ENCODE assay signal across 31 cellular contexts in genomic region chrX:133794151-133794550, GRCh38.
DNase-seq lines count a peak whose midpoint lies in the region; ATAC-seq and TF ChIP-seq lines count a peak whose summit lies in the region.
"Had no signal": no experiment of that assay in that cellular context is flagged by ENCODE, and none has a peak within 500 bp of the region (broad histone marks: within the 10 kb centered on the region; RNA-seq: fewer than 3 reads in every experiment).

No MANE protein-coding gene starts in this region.

- WGBS in mammary epithelial cell (ENCODE audit: low coverage, missing lambda C conversion rate): 24% methylated on average over 3 of the region's 3 CpGs
- 18 to 39% methylated on average over 3 of the region's 3 CpGs for WGBS in tibial nerve, 2 donors

- no peaks in the 10 kb centered on the region for H3K9me3 Mint-ChIP-seq in MCF 10A (ENCODE audit: unreplicated experiment)
- H3K9me3 Mint-ChIP-seq in nephron: no peaks in the 10 kb centered on the region
- H3K9me3 Mint-ChIP-seq: activated CD4-positive, alpha-beta T cell treated with anti-CD3 and anti-CD28 coated beads, Interleukin-2, amount 10 ng/mL, durations not matched to agents 24 days and 14 days; activated naive CD4-positive, alpha-beta T cell treated with anti-CD3 and anti-CD28 coated beads, Interleukin-2, amount 50 U/mL, for 72 hours; natural killer cell treated with Interleukin-12 subunit alpha and Interleukin-12 subunit beta and Interleukin-15 and Interleukin-18, amount 100 ng/mL, for 72 hours; T-cell; WTC11 had no signal

- H3K27me3 Mint-ChIP-seq in MCF 10A (ENCODE audit: insufficient read depth, unreplicated experiment) (peaks cover 54% of the 10 kb centered on the region), nephron (ENCODE audit: low read depth) (no peaks in the 10 kb centered on the region)
- H3K27me3 Mint-ChIP-seq: activated CD4-positive, alpha-beta T cell treated with anti-CD3 and anti-CD28 coated beads, Interleukin-2, amount 10 ng/mL, durations not matched to agents 24 days and 14 days had no signal

- CTCF ChIA-PET in mammary epithelial cell (lab: Charles Lee; ENCODE audit: low non-redundant PET) (interaction anchor here (0.6 kb wide), 1 partner anchor 1292 kb away, joined by 3 read pairs; no protein-coding TSS in a partner anchor), MCF 10A (lab: Yijun Ruan, JAX) (interaction anchor here (0.5 to 4.1 kb wide), 17 partner anchors 9 to 843 kb away, joined by 3 to 65 read pairs (median 3); no protein-coding TSS in a partner anchor)

- H4K20me1 ChIP-seq in mammary epithelial cell (ENCODE audit: insufficient read depth, low read length): no peaks in the 10 kb centered on the region

- no peaks in the 10 kb centered on the region for H3K79me2 ChIP-seq in mammary epithelial cell (ENCODE audit: insufficient read depth, low read length)

- H3K4me3 ChIP-seq in mammary epithelial cell (replicated peaks in 1 of 3; ENCODE audit: insufficient read depth in 1 of 3, low read depth in 2 of 3, low read length in 3 of 3) (no peak overlapping the region), tibial nerve (no peak overlapping the region)
- H3K4me3 ChIP-seq: left ventricle myocardium inferior, pancreas, right atrium auricular region, SJSA1, transverse colon had no signal

- H3K4me1 ChIP-seq in mammary epithelial cell (ENCODE audit: insufficient read depth, low read length) (no peaks in the 10 kb centered on the region), tibial nerve (peaks cover 0 to 6% (median 0%) of the 10 kb centered on the region in 4 donors)
- H3K4me1 ChIP-seq: left ventricle myocardium inferior, pancreas, right atrium auricular region, SJSA1, transverse colon had no signal

- H3K9me3 ChIP-seq in mammary epithelial cell (replicated peaks; ENCODE audit: insufficient read depth, low read length) (no peaks in the 10 kb centered on the region), tibial nerve (no peaks in the 10 kb centered on the region)
- H3K9me3 ChIP-seq: left ventricle myocardium inferior, pancreas, right atrium auricular region, SJSA1, transverse colon had no signal

- BruUV-seq in mammary epithelial cell (replicated peaks; lab: Mats Ljungman, UMichigan): no TSS peak
- no TSS peak for BruUV-seq in MCF 10A (replicated peaks; lab: Mats Ljungman, UMichigan)

- peak overlapping the region; percentile 16 for H2AFZ ChIP-seq in mammary epithelial cell (ENCODE audit: low read depth, low read length)

- POLR2A ChIA-PET in MCF 10A (lab: Yijun Ruan, JAX): interaction anchor here (1.4 kb wide), 1 partner anchor 350 kb away, joined by 3 read pairs; no protein-coding TSS in a partner anchor

- TF ChIP-seq EP300 in tibial nerve (IDR thresholded peaks at IDR 0.05): no peak

- DNase-seq in mammary epithelial cell (no peak), MCF 10A (ENCODE audit: unreplicated experiment) (no peak), fibroblast of peridontal ligament (ENCODE audit: extremely low read depth) (peak; percentile 2), NCI-H82 treated with DMSO at 0.1 percent for 48 hours (lab: John Stamatoyannopoulos, UW; ENCODE audit: unreplicated experiment) (no peak), tibial nerve (ENCODE audit: low spot score in 2 of 2) (no peak), GM10266 (ENCODE audit: extremely low spot score) (no peak)
- DNase-seq: activated CD4-positive, alpha-beta T cell treated with anti-CD3 and anti-CD28 coated beads, Interleukin-2, amount 10 ng/mL, durations not matched to agents 24 days and 14 days; activated effector memory CD4-positive, alpha-beta T cell treated with Interleukin-2 at 50 U/mL for 16 hours; activated T-cell treated with anti-CD3 and anti-CD28 coated beads, Interleukin-2, amount 50 U/mL, for 1 hour; amygdala; DMS79 treated with DMSO at 0.1 percent for 48 hours; effector CD4-positive, alpha-beta T cell; GOT3; left ventricle myocardium inferior; NCI-H446 treated with DMSO at 0.1 percent for 48 hours; NCI-H82; pancreas; RPMI8226; stimulated activated CD4-positive, alpha-beta T cell treated with anti-CD3 and anti-CD28 coated beads, Interleukin-12 subunit alpha, Interleukin-12 subunit beta, amount 100 ng/mL, for 4 hours; stimulated activated CD4-positive, alpha-beta T cell treated with anti-CD3 and anti-CD28 coated beads, Interleukin-2, amount 100 ng/mL, for 48 hours; T-cell; transverse colon had no signal

- H3K36me3 ChIP-seq in mammary epithelial cell (ENCODE audit: insufficient read depth, low read length): no peaks in the 10 kb centered on the region
- H3K36me3 ChIP-seq in tibial nerve: no peaks in the 10 kb centered on the region
- H3K36me3 ChIP-seq: left ventricle myocardium inferior, pancreas, right atrium auricular region, SJSA1, transverse colon had no signal

- ATAC-seq in HG02840 (IDR thresholded peaks at IDR 0.05; ENCODE audit: low FRiP score, unreplicated experiment): no peak
- ATAC-seq: activated naive CD4-positive, alpha-beta T cell treated with anti-CD3 and anti-CD28 coated beads, Interleukin-2, amount 50 U/mL, for 72 hours; natural killer cell treated with Interleukin-12 subunit alpha and Interleukin-12 subunit beta and Interleukin-15 and Interleukin-18, amount 100 ng/mL, for 72 hours; pancreas; T-cell; WTC11 had no signal

- H3K4me2 ChIP-seq in mammary epithelial cell (ENCODE audit: insufficient read depth, low read depth, low read length): no peak overlapping the region

- dilution Hi-C loops in mammary epithelial cell (cut with HindIII; ENCODE audit: low sequenced_read_pairs): no loop called here

- H3K9ac ChIP-seq in mammary epithelial cell (ENCODE audit: insufficient read depth, low read length): no peak overlapping the region

- no peak overlapping the region for H3K27ac ChIP-seq in mammary epithelial cell (ENCODE audit: insufficient read depth, low read depth, low read length)
- peak overlapping the region in 2 of 4 donors; percentile 45 to 50 for H3K27ac ChIP-seq in tibial nerve
- H3K27ac ChIP-seq: epithelial cell of prostate, left ventricle myocardium inferior, pancreas, right atrium auricular region, SJSA1, transverse colon had no signal

- H3K27ac Mint-ChIP-seq in MCF 10A (ENCODE audit: low read depth, unreplicated experiment): no peak overlapping the region
- H3K27ac Mint-ChIP-seq in nephron: peak overlapping the region; percentile 81 to 96 (median 84)
- H3K27ac Mint-ChIP-seq: activated CD4-positive, alpha-beta T cell treated with anti-CD3 and anti-CD28 coated beads, Interleukin-2, amount 10 ng/mL, durations not matched to agents 24 days and 14 days; activated naive CD4-positive, alpha-beta T cell treated with anti-CD3 and anti-CD28 coated beads, Interleukin-2, amount 50 U/mL, for 72 hours; CD14-positive monocyte; natural killer cell treated with Interleukin-12 subunit alpha and Interleukin-12 subunit beta and Interleukin-15 and Interleukin-18, amount 100 ng/mL, for 72 hours; T-cell had no signal

- intact Hi-C loops in mammary epithelial cell (cut with micrococcal nuclease): no loop called here
- intact Hi-C loops in MCF 10A (cut with micrococcal nuclease): no loop called here

- in situ Hi-C loops in mammary epithelial cell (cut with MboI; ENCODE audit: low sequenced_read_pairs in 2 of 2): no loop called here

- no peak for TF ChIP-seq POLR2A in tibial nerve (IDR thresholded peaks at IDR 0.05)

- H3K4me3 Mint-ChIP-seq in MCF 10A (ENCODE audit: unreplicated experiment): no peak overlapping the region
- no peak overlapping the region for H3K4me3 Mint-ChIP-seq in nephron
- H3K4me3 Mint-ChIP-seq: activated CD4-positive, alpha-beta T cell treated with anti-CD3 and anti-CD28 coated beads, Interleukin-2, amount 10 ng/mL, durations not matched to agents 24 days and 14 days; CD14-positive monocyte; natural killer cell treated with Interleukin-12 subunit alpha and Interleukin-12 subunit beta and Interleukin-15 and Interleukin-18, amount 100 ng/mL, for 72 hours; T-cell; WTC11 had no signal

- H3K4me1 Mint-ChIP-seq in MCF 10A (ENCODE audit: insufficient read depth, unreplicated experiment) (no peaks in the 10 kb centered on the region), nephron (peaks cover 76% of the 10 kb centered on the region)
- H3K4me1 Mint-ChIP-seq: activated CD4-positive, alpha-beta T cell treated with anti-CD3 and anti-CD28 coated beads, Interleukin-2, amount 10 ng/mL, durations not matched to agents 24 days and 14 days; T-cell had no signal

- H3K36me3 Mint-ChIP-seq in MCF 10A (ENCODE audit: insufficient read depth, unreplicated experiment) (no peaks in the 10 kb centered on the region), nephron (ENCODE audit: low read depth) (peaks cover 7% of the 10 kb centered on the region)
- H3K36me3 Mint-ChIP-seq: activated naive CD4-positive, alpha-beta T cell treated with anti-CD3 and anti-CD28 coated beads, Interleukin-2, amount 50 U/mL, for 72 hours; CD14-positive monocyte; natural killer cell treated with Interleukin-12 subunit alpha and Interleukin-12 subunit beta and Interleukin-15 and Interleukin-18, amount 100 ng/mL, for 72 hours; T-cell; WTC11 had no signal

- TF ChIP-seq CTCF in mammary epithelial cell (conservative IDR thresholded peaks at IDR 0.05 in 1 of 2, IDR thresholded peaks at IDR 0.05 in 1 of 2; ENCODE audit: extremely low read depth in 1 of 2, insufficient read depth in 1 of 2, low read depth in 1 of 2, low read length in 2 of 2) (no peak), MCF 10A (IDR thresholded peaks at IDR 0.05; ENCODE audit: unreplicated experiment) (no peak), nephron (IDR thresholded peaks at IDR 0.05; ENCODE audit: unreplicated experiment in 3 of 3) (no peak), tibial nerve (IDR thresholded peaks at IDR 0.05) (no peak), GM10266 (IDR thresholded peaks at IDR 0.05; ENCODE audit: control insufficient read depth, insufficient read depth, low read depth, missing control alignments) (no peak)

- peaks cover 2% of the 10 kb centered on the region for H3K27me3 ChIP-seq in mammary epithelial cell (ENCODE audit: insufficient read depth, low read length)
- peaks cover 0 to 7% of the 10 kb centered on the region in 2 donors for H3K27me3 ChIP-seq in tibial nerve
- H3K27me3 ChIP-seq: pancreas, right atrium auricular region, SJSA1, transverse colon had no signal
